ENCODE assay signal across 8 cellular contexts in the genomic region with DNA sequence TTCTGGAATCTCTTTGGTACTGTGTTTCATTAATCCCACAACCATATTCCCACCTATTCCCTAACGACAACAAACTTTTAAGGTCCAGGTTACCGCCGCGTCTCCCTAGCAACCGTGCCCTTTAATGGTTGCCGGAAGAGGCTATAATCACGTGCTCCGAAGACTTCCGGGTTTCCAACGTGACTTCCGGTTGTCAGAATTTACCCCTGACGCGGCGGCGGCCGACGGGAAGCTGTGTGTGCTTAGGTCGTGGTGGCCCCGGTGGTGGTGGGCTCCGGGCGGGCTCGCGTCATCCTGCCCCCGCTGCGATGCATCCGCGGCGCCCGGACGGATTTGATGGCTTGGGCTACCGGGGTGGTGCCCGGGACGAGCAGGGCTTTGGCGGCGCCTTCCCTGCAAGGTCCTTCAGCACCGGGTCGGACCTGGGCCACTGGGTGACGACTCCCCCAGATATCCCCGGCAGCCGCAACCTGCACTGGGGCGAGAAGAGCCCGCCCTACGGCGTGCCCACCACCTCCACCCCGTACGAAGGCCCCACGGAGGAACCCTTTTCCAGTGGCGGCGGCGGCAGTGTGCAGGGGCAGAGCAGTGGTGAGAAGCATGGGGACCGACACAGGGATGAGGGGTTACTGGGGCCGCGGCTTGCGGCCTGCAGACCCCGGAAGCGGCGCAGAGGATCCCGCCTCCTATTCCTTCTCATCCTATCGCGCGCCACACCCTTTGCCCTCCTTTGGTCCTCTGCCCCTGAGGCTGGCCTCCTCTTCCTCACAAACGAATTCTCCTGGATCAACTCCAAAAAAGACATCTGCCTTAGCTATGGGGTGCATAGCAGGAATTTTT. TPM values are rescaled to one million over a fixed set of nuclear protein-coding genes. Genes with fewer than 3 reads are reported as not detected.
DNase-seq lines count a peak whose midpoint lies in the region; FAIRE-seq and TF ChIP-seq lines count a peak whose summit lies in the region.

A gene (plus strand): TSS at position 196 of the 840 bp plus-strand sequence. CDS start 113 bp downstream, at position 309.

- H3K4me1 Mint-ChIP-seq in neural crest cell: peaks cover 25% of the 10 kb centered on the region

- peaks cover 6% of the 10 kb centered on the region for H4K20me1 ChIP-seq in Loucy (ENCODE audit: insufficient read depth, low read length, poor library complexity, severe bottlenecking)

- H3K36me3 ChIP-seq in Loucy (ENCODE audit: insufficient read depth, low read length): no peaks in the 10 kb centered on the region

- peak within 1 kb of the TSS; percentile 92 for H3K4me2 ChIP-seq in Loucy (ENCODE audit: low read depth, low read length, poor library complexity, severe bottlenecking)

- H3K9ac ChIP-seq in Loucy (ENCODE audit: low read depth, low read length, poor library complexity, severe bottlenecking): peak within 1 kb of the TSS; percentile 80

- no peaks in the 10 kb centered on the region for H3K36me3 Mint-ChIP-seq in neural crest cell (ENCODE audit: low read depth)

- no peaks in the 10 kb centered on the region for H3K9me3 ChIP-seq in Loucy (ENCODE audit: insufficient read depth, low read depth, low read length)

- H3K27me3 Mint-ChIP-seq in neural crest cell (ENCODE audit: low read depth): peaks cover 9% of the 10 kb centered on the region

- H3K4me3 ChIP-seq in Loucy (ENCODE audit: low read length, poor library complexity, severe bottlenecking) (peak within 1 kb of the TSS; percentile 94), foreskin fibroblast (ENCODE audit: low read depth in 1 of 2, low read length in 2 of 2) (peak within 1 kb of the TSS; percentile 83 to 87)

- no peaks in the 10 kb centered on the region for H3F3A ChIP-seq in Loucy (ENCODE audit: low read depth)

- peak within 1 kb of the TSS; percentile 99 for H3K4me3 Mint-ChIP-seq in neural crest cell

- no peaks in the 10 kb centered on the region for H3K9me2 ChIP-seq in Loucy (replicated peaks; ENCODE audit: low read depth, low read length)

- peak within 1 kb of the TSS; percentile 96 for H2AFZ ChIP-seq in Loucy (ENCODE audit: low read length)

- DNase-seq in ELF-1 (ENCODE audit: low read depth, low spot score): peak; percentile 95
- DNase-seq in H54 (ENCODE audit: insufficient read length, low spot score): peak; percentile 47
- DNase-seq in SIG-M5 (lab: John Stamatoyannopoulos, UW): peak; percentile 65
- DNase-seq in activated gamma-delta T cell treated with Interleukin-2 at 50 U/mL for 16 hours: peak; percentile 86
- DNase-seq in foreskin fibroblast: peak; percentile 78 to 93
- peak; percentile 67 for DNase-seq in neural crest cell (ENCODE audit: low read depth, low spot score)
- DNase-seq in stromal cell of bone marrow (ENCODE audit: low read depth): peak; percentile 83

- H3K79me2 ChIP-seq in Loucy (ENCODE audit: insufficient read depth, low read length): peaks cover 21% of the 10 kb centered on the region

- H3K27ac Mint-ChIP-seq in neural crest cell (ENCODE audit: unreplicated experiment): peak within 1 kb of the TSS; percentile 95

- peak; percentile 93 for FAIRE-seq in H54 (lab: Jason Lieb, UNC)

- TF ChIP-seq CTCF in Loucy (conservative IDR thresholded peaks at IDR 0.05; ENCODE audit: low read length) (no peak), foreskin fibroblast (IDR thresholded peaks at IDR 0.05; ENCODE audit: low read depth, low read length) (no peak), neural crest cell (conservative IDR thresholded peaks at IDR 0.05) (no peak)

- H3K4me1 ChIP-seq in Loucy (ENCODE audit: insufficient read depth, low read length, poor library complexity, severe bottlenecking): peaks cover 8% of the 10 kb centered on the region

- H3K9me3 Mint-ChIP-seq in neural crest cell: no peaks in the 10 kb centered on the region

- TF ChIP-seq POLR2A in H54 (IDR thresholded peaks at IDR 0.05; ENCODE audit: low read depth, low read length): peak; percentile 83

- H3K27me3 ChIP-seq in Loucy (ENCODE audit: insufficient read depth, low read length, poor library complexity, severe bottlenecking): peaks cover 29% of the 10 kb centered on the region

RNA-seq across cellular contexts. Expression of the gene that starts here (rescaled TPM):
- total RNA-seq in neural crest cell: 34.2 TPM in 2 replicates

Comparison
In these comparisons a context has a peak if more than half of its experiments do, and no peak if none do; other contexts are left out.
1. Peak in every context shown above with its lines: DNase-seq and H3K4me3 ChIP-seq.